1 cellular context compared by ENCODE assay signal in genomic region chr3:27720029-27720518, GRCh38.
TF ChIP-seq lines count a peak whose summit lies in the region.

No MANE protein-coding gene starts in this region.

TF ChIP-seq in WTC11, 78 proteins besides CTCF, POLR2A, EP300 and RAD21 (continued from another document):
- TF ChIP-seq, protein P1, sequence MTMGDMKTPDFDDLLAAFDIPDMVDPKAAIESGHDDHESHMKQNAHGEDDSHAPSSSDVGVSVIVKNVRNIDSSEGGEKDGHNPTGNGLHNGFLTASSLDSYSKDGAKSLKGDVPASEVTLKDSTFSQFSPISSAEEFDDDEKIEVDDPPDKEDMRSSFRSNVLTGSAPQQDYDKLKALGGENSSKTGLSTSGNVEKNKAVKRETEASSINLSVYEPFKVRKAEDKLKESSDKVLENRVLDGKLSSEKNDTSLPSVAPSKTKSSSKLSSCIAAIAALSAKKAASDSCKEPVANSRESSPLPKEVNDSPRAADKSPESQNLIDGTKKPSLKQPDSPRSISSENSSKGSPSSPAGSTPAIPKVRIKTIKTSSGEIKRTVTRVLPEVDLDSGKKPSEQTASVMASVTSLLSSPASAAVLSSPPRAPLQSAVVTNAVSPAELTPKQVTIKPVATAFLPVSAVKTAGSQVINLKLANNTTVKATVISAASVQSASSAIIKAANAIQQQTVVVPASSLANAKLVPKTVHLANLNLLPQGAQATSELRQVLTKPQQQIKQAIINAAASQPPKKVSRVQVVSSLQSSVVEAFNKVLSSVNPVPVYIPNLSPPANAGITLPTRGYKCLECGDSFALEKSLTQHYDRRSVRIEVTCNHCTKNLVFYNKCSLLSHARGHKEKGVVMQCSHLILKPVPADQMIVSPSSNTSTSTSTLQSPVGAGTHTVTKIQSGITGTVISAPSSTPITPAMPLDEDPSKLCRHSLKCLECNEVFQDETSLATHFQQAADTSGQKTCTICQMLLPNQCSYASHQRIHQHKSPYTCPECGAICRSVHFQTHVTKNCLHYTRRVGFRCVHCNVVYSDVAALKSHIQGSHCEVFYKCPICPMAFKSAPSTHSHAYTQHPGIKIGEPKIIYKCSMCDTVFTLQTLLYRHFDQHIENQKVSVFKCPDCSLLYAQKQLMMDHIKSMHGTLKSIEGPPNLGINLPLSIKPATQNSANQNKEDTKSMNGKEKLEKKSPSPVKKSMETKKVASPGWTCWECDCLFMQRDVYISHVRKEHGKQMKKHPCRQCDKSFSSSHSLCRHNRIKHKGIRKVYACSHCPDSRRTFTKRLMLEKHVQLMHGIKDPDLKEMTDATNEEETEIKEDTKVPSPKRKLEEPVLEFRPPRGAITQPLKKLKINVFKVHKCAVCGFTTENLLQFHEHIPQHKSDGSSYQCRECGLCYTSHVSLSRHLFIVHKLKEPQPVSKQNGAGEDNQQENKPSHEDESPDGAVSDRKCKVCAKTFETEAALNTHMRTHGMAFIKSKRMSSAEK (CRISPR knock-in tag; IDR thresholded peaks at IDR 0.05; ENCODE audit: borderline replicate concordance) = no peak
- TF ChIP-seq EMX1 (CRISPR knock-in tag; IDR thresholded peaks at IDR 0.05) (no peak), OVOL2 (CRISPR knock-in tag; IDR thresholded peaks at IDR 0.05; ENCODE audit: borderline replicate concordance) (no peak), CBFB (CRISPR knock-in tag; IDR thresholded peaks at IDR 0.05; ENCODE audit: low read depth) (no peak), NFYB (CRISPR knock-in tag; conservative IDR thresholded peaks at IDR 0.05; ENCODE audit: low read depth) (no peak), ZNF416 (CRISPR knock-in tag; IDR thresholded peaks at IDR 0.05) (no peak), GRHL2 (CRISPR knock-in tag; IDR thresholded peaks at IDR 0.05; ENCODE audit: insufficient replicate concordance, severe bottlenecking) (no peak), ZNF263 (CRISPR knock-in tag; IDR thresholded peaks at IDR 0.05; ENCODE audit: low read depth) (no peak), STAT6 (CRISPR knock-in tag; conservative IDR thresholded peaks at IDR 0.05; ENCODE audit: low read depth) (no peak), CREM (CRISPR knock-in tag; IDR thresholded peaks at IDR 0.05) (no peak), ESRRA (CRISPR knock-in tag; IDR thresholded peaks at IDR 0.05; ENCODE audit: borderline replicate concordance) (no peak), E2F1 (CRISPR knock-in tag; IDR thresholded peaks at IDR 0.05) (no peak), TEAD4 (CRISPR knock-in tag; IDR thresholded peaks at IDR 0.05) (no peak), FOXK1 (CRISPR knock-in tag; IDR thresholded peaks at IDR 0.05) (no peak)
- TF ChIP-seq, protein P2, sequence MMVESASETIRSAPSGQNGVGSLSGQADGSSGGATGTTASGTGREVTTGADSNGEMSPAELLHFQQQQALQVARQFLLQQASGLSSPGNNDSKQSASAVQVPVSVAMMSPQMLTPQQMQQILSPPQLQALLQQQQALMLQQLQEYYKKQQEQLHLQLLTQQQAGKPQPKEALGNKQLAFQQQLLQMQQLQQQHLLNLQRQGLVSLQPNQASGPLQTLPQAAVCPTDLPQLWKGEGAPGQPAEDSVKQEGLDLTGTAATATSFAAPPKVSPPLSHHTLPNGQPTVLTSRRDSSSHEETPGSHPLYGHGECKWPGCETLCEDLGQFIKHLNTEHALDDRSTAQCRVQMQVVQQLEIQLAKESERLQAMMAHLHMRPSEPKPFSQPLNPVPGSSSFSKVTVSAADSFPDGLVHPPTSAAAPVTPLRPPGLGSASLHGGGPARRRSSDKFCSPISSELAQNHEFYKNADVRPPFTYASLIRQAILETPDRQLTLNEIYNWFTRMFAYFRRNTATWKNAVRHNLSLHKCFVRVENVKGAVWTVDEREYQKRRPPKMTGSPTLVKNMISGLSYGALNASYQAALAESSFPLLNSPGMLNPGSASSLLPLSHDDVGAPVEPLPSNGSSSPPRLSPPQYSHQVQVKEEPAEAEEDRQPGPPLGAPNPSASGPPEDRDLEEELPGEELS (CRISPR knock-in tag; IDR thresholded peaks at IDR 0.05) = no peak
